ENCODE assay signal across 8 cellular contexts in the genomic region with DNA sequence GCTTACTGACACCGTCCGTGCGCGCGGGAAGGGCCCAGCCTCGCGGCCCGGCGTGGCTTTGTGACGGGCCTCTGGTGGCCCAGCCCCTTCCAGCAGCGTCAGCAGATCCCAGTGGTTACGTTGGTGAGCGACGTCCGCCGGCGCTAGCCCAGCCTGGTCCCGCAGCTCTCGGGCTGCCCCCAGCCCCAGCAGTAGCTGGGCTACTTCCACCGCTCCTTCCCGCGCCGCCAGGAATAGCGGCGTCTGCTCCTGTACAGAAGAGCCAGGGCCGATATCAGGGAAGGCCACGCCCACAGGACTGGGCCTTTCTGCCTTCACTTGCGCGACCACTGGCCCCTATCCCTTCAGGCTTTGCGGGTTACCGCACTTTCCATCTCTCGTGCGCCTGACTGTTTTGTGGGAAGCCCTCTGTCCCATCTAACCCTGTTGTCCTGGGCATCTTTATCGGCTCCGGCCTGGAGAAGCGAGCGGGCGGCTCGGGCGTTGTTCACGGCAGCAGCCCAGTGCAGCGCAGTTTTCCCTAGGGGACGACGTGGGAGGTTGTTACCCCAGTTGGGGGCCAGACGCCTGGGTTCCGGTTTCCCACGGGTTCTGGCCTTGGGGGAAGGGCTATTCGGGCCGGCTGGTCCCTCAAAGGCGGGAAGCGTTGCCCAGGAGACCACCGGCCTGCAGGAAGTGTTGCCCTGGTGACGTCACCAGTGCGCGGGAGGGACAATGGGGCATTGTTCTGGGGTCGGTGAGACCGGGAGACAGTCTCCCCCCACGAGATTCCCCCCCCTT. TPM values are rescaled to one million over a fixed set of nuclear protein-coding genes. Genes with fewer than 3 reads are reported as not detected.
DNase-seq lines count a peak whose midpoint lies in the region; ATAC-seq and TF ChIP-seq lines count a peak whose summit lies in the region.

No MANE protein-coding gene starts in this region.

- H3K9me3 ChIP-seq in lower lobe of right lung = no peaks in the 10 kb centered on the region

- DNase-seq in AML-193 (lab: John Stamatoyannopoulos, UW) = peak; percentile 33 to 45
- peak; percentile 22 for DNase-seq in NCI-H345 treated with DMSO at 0.1 percent for 48 hours (lab: John Stamatoyannopoulos, UW; ENCODE audit: unreplicated experiment)
- DNase-seq in activated CD4-positive, alpha-beta T cell treated with anti-CD3 and anti-CD28 coated beads for 48 hours = peak; percentile 74
- peak; percentile 57 for DNase-seq in effector CD8-positive, alpha-beta T cell (lab: John Stamatoyannopoulos, UW)
- peak; percentile 93 for DNase-seq in lower lobe of right lung
- DNase-seq in stimulated activated CD8-positive, alpha-beta memory T cell treated with anti-CD3 and anti-CD28 coated beads, Interleukin-12 subunit alpha, Interleukin-12 subunit beta, amount 100 ng/mL, for 4 hours (ENCODE audit: low read depth) = peak; percentile 55

- peak overlapping the region; percentile 100 for H3K27ac ChIP-seq in lower lobe of right lung

- ATAC-seq in GM18907 (IDR thresholded peaks at IDR 0.05; ENCODE audit: unreplicated experiment) = peak; percentile 77
- ATAC-seq in HG03135 (IDR thresholded peaks at IDR 0.05; ENCODE audit: unreplicated experiment) = peak; percentile 75
- peak; percentile 49 to 52 for ATAC-seq in lower lobe of right lung

- peaks cover 48% of the 10 kb centered on the region for H3K4me1 ChIP-seq in lower lobe of right lung

- no peak for TF ChIP-seq CTCF in lower lobe of right lung (IDR thresholded peaks at IDR 0.05)

- no peaks in the 10 kb centered on the region for H3K36me3 ChIP-seq in lower lobe of right lung

- intact Hi-C loops in lower lobe of right lung (cut with DNase I) = no loop called here

- no peaks in the 10 kb centered on the region for H3K27me3 ChIP-seq in lower lobe of right lung (ENCODE audit: low read depth)

- peak overlapping the region; percentile 79 for H3K4me3 ChIP-seq in lower lobe of right lung

RNA-seq across cellular contexts. Expression of a gene that starts 3.6 kb away (rescaled TPM):
- 76.2 TPM for total RNA-seq in lower lobe of right lung

RNA-seq across cellular contexts. Expression of a gene that starts 6.1 kb away (rescaled TPM):
- 89.2 TPM for total RNA-seq in lower lobe of right lung

RNA-seq across cellular contexts. Expression of a gene that starts 12.0 kb away (rescaled TPM):
- 882 TPM for total RNA-seq in lower lobe of right lung

RNA-seq across cellular contexts. Expression of a gene that starts 17.9 kb away (rescaled TPM):
- total RNA-seq in lower lobe of right lung = 44.9 TPM

RNA-seq across cellular contexts. Expression of a gene that starts 20.2 kb away (rescaled TPM):
- 51.2 TPM for total RNA-seq in lower lobe of right lung

Comparison
In these comparisons a context has a peak if more than half of its experiments do, and no peak if none do; other contexts are left out.
1. Peak in every context shown above with its lines: DNase-seq, ATAC-seq, H3K4me3 ChIP-seq and H3K27ac ChIP-seq.
2. DNase-seq: peak in every context shown above with its lines; median percentile 93 in lower lobe of right lung; 74 in activated CD4-positive, alpha-beta T cell treated with anti-CD3 and anti-CD28 coated beads for 48 hours; 57 in effector CD8-positive, alpha-beta T cell; 55 in stimulated activated CD8-positive, alpha-beta memory T cell treated with anti-CD3 and anti-CD28 coated beads, Interleukin-12 subunit alpha, Interleukin-12 subunit beta, amount 100 ng/mL, for 4 hours; 39 in AML-193; 22 in NCI-H345 treated with DMSO at 0.1 percent for 48 hours.